In the genomic region with DNA sequence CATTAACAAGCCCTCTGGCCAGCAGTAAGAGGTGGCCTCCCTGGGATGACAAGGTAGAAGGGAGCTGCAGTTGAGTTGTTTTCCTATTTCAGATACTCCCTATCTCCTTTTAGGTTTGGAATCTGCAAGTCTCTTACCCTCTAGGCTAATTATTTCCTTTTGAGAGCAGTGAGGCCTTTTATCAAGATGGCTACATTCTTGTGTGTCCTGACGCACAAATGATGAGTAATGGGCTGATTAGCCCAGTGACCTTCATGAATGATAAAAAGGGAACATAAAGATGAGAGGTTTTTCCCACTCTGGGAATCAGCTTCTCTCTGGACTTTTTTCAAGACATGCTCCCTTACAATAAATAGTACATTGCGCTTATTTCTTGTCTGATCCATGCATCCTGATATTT, we compare ENCODE assay signal across 2 cellular contexts.
TF ChIP-seq lines count a peak whose summit lies in the region.

No MANE protein-coding gene starts in this region.

TF ChIP-seq in K562, 482 proteins besides CTCF, POLR2A, EP300 and RAD21 (continued from another document):
- TF ChIP-seq GABPB1 (CRISPR knock-in tag; IDR thresholded peaks at IDR 0.05) (no peak), TEAD1 (CRISPR knock-in tag; IDR thresholded peaks at IDR 0.05) (peak in 1 of 2 experiments; percentile 63; a peak in 1 of 4 replicates), ZNF75A (CRISPR knock-in tag; IDR thresholded peaks at IDR 0.05) (peak; percentile 95), EP400 (IDR thresholded peaks at IDR 0.05) (no peak), CEBPB (tag; IDR thresholded peaks at IDR 0.05) (no peak), ESRRA (IDR thresholded peaks at IDR 0.05; ENCODE audit: borderline replicate concordance, low read depth) (peak; percentile 61; the same call in 1 of the 2 replicates), JUND (IDR thresholded peaks at IDR 0.05; ENCODE audit: borderline replicate concordance, low read depth, low read length) (no peak), JUND (tag; IDR thresholded peaks at IDR 0.05; ENCODE audit: borderline replicate concordance, low read depth, low read length) (0 out of 3 replicates have a peak, but pooled peaks have one; percentile 22), FOSL1 (tag; conservative IDR thresholded peaks at IDR 0.05) (peak; percentile 75)
- TF ChIP-seq, protein P1, sequence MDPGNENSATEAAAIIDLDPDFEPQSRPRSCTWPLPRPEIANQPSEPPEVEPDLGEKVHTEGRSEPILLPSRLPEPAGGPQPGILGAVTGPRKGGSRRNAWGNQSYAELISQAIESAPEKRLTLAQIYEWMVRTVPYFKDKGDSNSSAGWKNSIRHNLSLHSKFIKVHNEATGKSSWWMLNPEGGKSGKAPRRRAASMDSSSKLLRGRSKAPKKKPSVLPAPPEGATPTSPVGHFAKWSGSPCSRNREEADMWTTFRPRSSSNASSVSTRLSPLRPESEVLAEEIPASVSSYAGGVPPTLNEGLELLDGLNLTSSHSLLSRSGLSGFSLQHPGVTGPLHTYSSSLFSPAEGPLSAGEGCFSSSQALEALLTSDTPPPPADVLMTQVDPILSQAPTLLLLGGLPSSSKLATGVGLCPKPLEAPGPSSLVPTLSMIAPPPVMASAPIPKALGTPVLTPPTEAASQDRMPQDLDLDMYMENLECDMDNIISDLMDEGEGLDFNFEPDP (CRISPR knock-in tag; IDR thresholded peaks at IDR 0.05): no peak
- TF ChIP-seq, protein P2, sequence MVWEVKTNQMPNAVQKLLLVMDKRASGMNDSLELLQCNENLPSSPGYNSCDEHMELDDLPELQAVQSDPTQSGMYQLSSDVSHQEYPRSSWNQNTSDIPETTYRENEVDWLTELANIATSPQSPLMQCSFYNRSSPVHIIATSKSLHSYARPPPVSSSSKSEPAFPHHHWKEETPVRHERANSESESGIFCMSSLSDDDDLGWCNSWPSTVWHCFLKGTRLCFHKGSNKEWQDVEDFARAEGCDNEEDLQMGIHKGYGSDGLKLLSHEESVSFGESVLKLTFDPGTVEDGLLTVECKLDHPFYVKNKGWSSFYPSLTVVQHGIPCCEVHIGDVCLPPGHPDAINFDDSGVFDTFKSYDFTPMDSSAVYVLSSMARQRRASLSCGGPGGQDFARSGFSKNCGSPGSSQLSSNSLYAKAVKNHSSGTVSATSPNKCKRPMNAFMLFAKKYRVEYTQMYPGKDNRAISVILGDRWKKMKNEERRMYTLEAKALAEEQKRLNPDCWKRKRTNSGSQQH (CRISPR knock-in tag; IDR thresholded peaks at IDR 0.05): no peak
- TF ChIP-seq, protein P3, sequence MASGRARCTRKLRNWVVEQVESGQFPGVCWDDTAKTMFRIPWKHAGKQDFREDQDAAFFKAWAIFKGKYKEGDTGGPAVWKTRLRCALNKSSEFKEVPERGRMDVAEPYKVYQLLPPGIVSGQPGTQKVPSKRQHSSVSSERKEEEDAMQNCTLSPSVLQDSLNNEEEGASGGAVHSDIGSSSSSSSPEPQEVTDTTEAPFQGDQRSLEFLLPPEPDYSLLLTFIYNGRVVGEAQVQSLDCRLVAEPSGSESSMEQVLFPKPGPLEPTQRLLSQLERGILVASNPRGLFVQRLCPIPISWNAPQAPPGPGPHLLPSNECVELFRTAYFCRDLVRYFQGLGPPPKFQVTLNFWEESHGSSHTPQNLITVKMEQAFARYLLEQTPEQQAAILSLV (tag; IDR thresholded peaks at IDR 0.05): no peak

TF ChIP-seq in GM23338, 12 proteins besides CTCF, POLR2A, EP300 and RAD21 (continued from another document):
- TF ChIP-seq STAT1 (IDR thresholded peaks at IDR 0.05; ENCODE audit: unreplicated experiment) (no peak), EZH2phosphoT487 (IDR thresholded peaks at IDR 0.05; ENCODE audit: unreplicated experiment) (no peak), ZNF114 (CRISPR knock-in tag; IDR thresholded peaks at IDR 0.05) (no peak), CREB1 (CRISPR knock-in tag; IDR thresholded peaks at IDR 0.05; ENCODE audit: low read depth) (no peak), JUNB (IDR thresholded peaks at IDR 0.05; ENCODE audit: unreplicated experiment) (no peak)
- TF ChIP-seq, protein P4, sequence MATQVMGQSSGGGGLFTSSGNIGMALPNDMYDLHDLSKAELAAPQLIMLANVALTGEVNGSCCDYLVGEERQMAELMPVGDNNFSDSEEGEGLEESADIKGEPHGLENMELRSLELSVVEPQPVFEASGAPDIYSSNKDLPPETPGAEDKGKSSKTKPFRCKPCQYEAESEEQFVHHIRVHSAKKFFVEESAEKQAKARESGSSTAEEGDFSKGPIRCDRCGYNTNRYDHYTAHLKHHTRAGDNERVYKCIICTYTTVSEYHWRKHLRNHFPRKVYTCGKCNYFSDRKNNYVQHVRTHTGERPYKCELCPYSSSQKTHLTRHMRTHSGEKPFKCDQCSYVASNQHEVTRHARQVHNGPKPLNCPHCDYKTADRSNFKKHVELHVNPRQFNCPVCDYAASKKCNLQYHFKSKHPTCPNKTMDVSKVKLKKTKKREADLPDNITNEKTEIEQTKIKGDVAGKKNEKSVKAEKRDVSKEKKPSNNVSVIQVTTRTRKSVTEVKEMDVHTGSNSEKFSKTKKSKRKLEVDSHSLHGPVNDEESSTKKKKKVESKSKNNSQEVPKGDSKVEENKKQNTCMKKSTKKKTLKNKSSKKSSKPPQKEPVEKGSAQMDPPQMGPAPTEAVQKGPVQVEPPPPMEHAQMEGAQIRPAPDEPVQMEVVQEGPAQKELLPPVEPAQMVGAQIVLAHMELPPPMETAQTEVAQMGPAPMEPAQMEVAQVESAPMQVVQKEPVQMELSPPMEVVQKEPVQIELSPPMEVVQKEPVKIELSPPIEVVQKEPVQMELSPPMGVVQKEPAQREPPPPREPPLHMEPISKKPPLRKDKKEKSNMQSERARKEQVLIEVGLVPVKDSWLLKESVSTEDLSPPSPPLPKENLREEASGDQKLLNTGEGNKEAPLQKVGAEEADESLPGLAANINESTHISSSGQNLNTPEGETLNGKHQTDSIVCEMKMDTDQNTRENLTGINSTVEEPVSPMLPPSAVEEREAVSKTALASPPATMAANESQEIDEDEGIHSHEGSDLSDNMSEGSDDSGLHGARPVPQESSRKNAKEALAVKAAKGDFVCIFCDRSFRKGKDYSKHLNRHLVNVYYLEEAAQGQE (IDR thresholded peaks at IDR 0.05; ENCODE audit: unreplicated experiment): no peak
